Comparison of ENCODE assay signal across 1 cellular context in genomic region chrX:103367502-103367901, GRCh38.
TF ChIP-seq lines count a peak whose summit lies in the region.

No MANE protein-coding gene starts in this region.

TF ChIP-seq in K562, 482 proteins besides CTCF, POLR2A, EP300 and RAD21 (continued from another document):
- no peak for TF ChIP-seq ZNF398 (CRISPR knock-in tag; IDR thresholded peaks at IDR 0.05)
TF ChIP-seq in K562: peak in this region for 0.
